In genomic region chr3:184543256-184543655, GRCh38 we compare ENCODE assay signal across 2 cellular contexts.
TF ChIP-seq lines count a peak whose summit lies in the region.

No MANE protein-coding gene starts in this region.

TF ChIP-seq in A549, 52 proteins besides CTCF, POLR2A, EP300 and RAD21:
- no peak for TF ChIP-seq CBX8 (IDR thresholded peaks at IDR 0.05)
- TF ChIP-seq FOXS1 (CRISPR knock-in tag; IDR thresholded peaks at IDR 0.05) = no peak
- TF ChIP-seq POLR2AphosphoS2 (conservative IDR thresholded peaks at IDR 0.05; ENCODE audit: low read length) = no peak
- TF ChIP-seq, protein P1, sequence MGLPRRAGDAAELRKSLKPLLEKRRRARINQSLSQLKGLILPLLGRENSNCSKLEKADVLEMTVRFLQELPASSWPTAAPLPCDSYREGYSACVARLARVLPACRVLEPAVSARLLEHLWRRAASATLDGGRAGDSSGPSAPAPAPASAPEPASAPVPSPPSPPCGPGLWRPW (IDR thresholded peaks at IDR 0.05) = no peak
- TF ChIP-seq HEYL (CRISPR knock-in tag; IDR thresholded peaks at IDR 0.05) = no peak
- no peak for TF ChIP-seq HOXA7 (CRISPR knock-in tag; IDR thresholded peaks at IDR 0.05)
- TF ChIP-seq EHMT2 (IDR thresholded peaks at IDR 0.05; ENCODE audit: low read depth) = no peak

TF ChIP-seq in H1, 55 proteins besides CTCF, POLR2A, EP300 and RAD21:
- no peak for TF ChIP-seq KDM1A (IDR thresholded peaks at IDR 0.05; ENCODE audit: borderline replicate concordance, low read length)
- TF ChIP-seq POLR2AphosphoS5 (IDR thresholded peaks at IDR 0.05; ENCODE audit: low read depth, low read length) = no peak
- TF ChIP-seq KDM5A (IDR thresholded peaks at IDR 0.05; ENCODE audit: low read length) = no peak
- TF ChIP-seq, protein P2, sequence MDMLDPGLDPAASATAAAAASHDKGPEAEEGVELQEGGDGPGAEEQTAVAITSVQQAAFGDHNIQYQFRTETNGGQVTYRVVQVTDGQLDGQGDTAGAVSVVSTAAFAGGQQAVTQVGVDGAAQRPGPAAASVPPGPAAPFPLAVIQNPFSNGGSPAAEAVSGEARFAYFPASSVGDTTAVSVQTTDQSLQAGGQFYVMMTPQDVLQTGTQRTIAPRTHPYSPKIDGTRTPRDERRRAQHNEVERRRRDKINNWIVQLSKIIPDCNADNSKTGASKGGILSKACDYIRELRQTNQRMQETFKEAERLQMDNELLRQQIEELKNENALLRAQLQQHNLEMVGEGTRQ (IDR thresholded peaks at IDR 0.05; ENCODE audit: low read length) = no peak
- TF ChIP-seq RNF2 (IDR thresholded peaks at IDR 0.05; ENCODE audit: borderline replicate concordance, low read depth, low read length, missing control alignments, poor library complexity, severe bottlenecking) = no peak
- TF ChIP-seq CEBPB (IDR thresholded peaks at IDR 0.05; ENCODE audit: low read depth, low read length) = no peak
- no peak for TF ChIP-seq CREB1 (IDR thresholded peaks at IDR 0.05)
TF ChIP-seq in H1: peak in this region for 0.
